Comparison of ENCODE assay signal across 26 cellular contexts in the genomic region with DNA sequence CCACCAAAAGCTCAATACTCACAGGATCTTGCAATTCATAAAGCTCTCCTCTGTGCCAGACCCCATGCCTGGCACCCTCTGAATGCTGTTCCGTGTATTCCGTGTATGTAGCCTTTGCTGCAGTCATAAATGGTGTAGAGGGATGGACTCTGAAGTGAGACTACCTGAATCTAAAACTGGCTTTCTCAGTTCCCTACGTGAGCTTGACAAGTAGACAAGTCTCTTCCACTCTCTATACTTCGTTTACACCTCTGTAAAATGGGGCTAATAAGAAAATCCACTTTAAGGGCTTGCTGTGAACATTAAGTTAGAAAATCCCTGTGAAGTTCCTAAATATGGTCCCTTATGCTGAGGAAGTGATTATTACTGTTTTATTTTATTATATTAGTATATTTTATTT. TPM values are rescaled to one million over a fixed set of nuclear protein-coding genes. Genes with fewer than 3 reads are reported as not detected.
DNase-seq lines count a peak whose midpoint lies in the region; ATAC-seq, FAIRE-seq and TF ChIP-seq lines count a peak whose summit lies in the region.
"Had no signal": no experiment of that assay in that cellular context is flagged by ENCODE, and none has a peak within 500 bp of the region (broad histone marks: within the 10 kb centered on the region; RNA-seq: fewer than 3 reads in every experiment).

No MANE protein-coding gene starts in this region.

- no peak overlapping the region for H3K9ac ChIP-seq in SU-DHL-6 (ENCODE audit: low read length)

- H3K4me3 Mint-ChIP-seq in activated T-cell treated with anti-CD3 and anti-CD28 coated beads, Interleukin-2, amount 50 U/mL, for 24 hours = no peak overlapping the region
- H3K4me3 Mint-ChIP-seq in stimulated activated naive B cell treated with anti-CD40 and anti-IgM and Interleukin-4, amounts not matched to agents 10 μg/mL and 1 μg/mL and 100 μg/mL, for 72 hours = peak overlapping the region; percentile 2 to 5
- H3K4me3 Mint-ChIP-seq: CD14-positive monocyte; dendritic cell treated with granulocyte-macrophage colony-stimulating factor and Interleukin-4, amounts not matched to agents 40 ng/mL and 50 ng/mL, for 4 days had no signal

- no peak overlapping the region for H2AFZ ChIP-seq in SU-DHL-6 (ENCODE audit: low read depth, low read length, severe bottlenecking)

- no peak for ATAC-seq in stimulated activated naive B cell treated with anti-CD40 and anti-IgM and Interleukin-4, amounts not matched to agents 10 μg/mL and 1 μg/mL and 100 μg/mL, for 72 hours (replicated peaks)
- ATAC-seq in GM21786 (IDR thresholded peaks at IDR 0.05; ENCODE audit: unreplicated experiment) = no peak
- no peak for ATAC-seq in esophagus mucosa
- ATAC-seq: gastroesophageal sphincter, upper lobe of right lung had no signal

- FAIRE-seq in RCC 7860 (lab: Jason Lieb, UNC) = no peak

- 0 out of 2 replicates have a peak, but pooled peaks cover 3% of the 10 kb centered on the region for H4K20me1 ChIP-seq in SU-DHL-6 (ENCODE audit: low read depth, low read length)

- peaks cover 38% of the 10 kb centered on the region for H3F3A ChIP-seq in SU-DHL-6 (ENCODE audit: insufficient read depth)

- no peaks in the 10 kb centered on the region for H3K27me3 ChIP-seq in SU-DHL-6 (ENCODE audit: low read length)
- H3K27me3 ChIP-seq: breast epithelium, right atrium auricular region had no signal

- no peaks in the 10 kb centered on the region for H3K9me2 ChIP-seq in SU-DHL-6 (replicated peaks; ENCODE audit: insufficient read depth, low read length)

- no peak for TF ChIP-seq CTCF in GM20000 (IDR thresholded peaks at IDR 0.05; ENCODE audit: extremely low read depth, missing control alignments)
- no peak for TF ChIP-seq CTCF in SU-DHL-6 (IDR thresholded peaks at IDR 0.05; ENCODE audit: insufficient read depth, low read length, poor library complexity, severe bottlenecking)

- peaks cover 76% of the 10 kb centered on the region for H3K4me1 Mint-ChIP-seq in activated T-cell treated with anti-CD3 and anti-CD28 coated beads, Interleukin-2, amount 50 U/mL, for 24 hours (ENCODE audit: low read depth)
- peaks cover 49 to 86% of the 10 kb centered on the region in 2 donors for H3K4me1 Mint-ChIP-seq in stimulated activated naive B cell treated with anti-CD40 and anti-IgM and Interleukin-4, amounts not matched to agents 10 μg/mL and 1 μg/mL and 100 μg/mL, for 72 hours

- H3K27me3 Mint-ChIP-seq in activated T-cell treated with anti-CD3 and anti-CD28 coated beads, Interleukin-2, amount 50 U/mL, for 24 hours = no peaks in the 10 kb centered on the region
- no peaks in the 10 kb centered on the region for H3K27me3 Mint-ChIP-seq in stimulated activated naive B cell treated with anti-CD40 and anti-IgM and Interleukin-4, amounts not matched to agents 10 μg/mL and 1 μg/mL and 100 μg/mL, for 72 hours
- H3K27me3 Mint-ChIP-seq: dendritic cell treated with granulocyte-macrophage colony-stimulating factor and Interleukin-4, amounts not matched to agents 40 ng/mL and 50 ng/mL, for 4 days had no signal

- no peak overlapping the region for H3K4me3 ChIP-seq in SU-DHL-6 (ENCODE audit: insufficient read depth, low read length, poor library complexity, severe bottlenecking)
- H3K4me3 ChIP-seq: breast epithelium, gastroesophageal sphincter, left ventricle myocardium inferior, right atrium auricular region, stomach, upper lobe of right lung had no signal

- peaks cover 17% of the 10 kb centered on the region for H3K36me3 ChIP-seq in SU-DHL-6 (ENCODE audit: low read length)
- H3K36me3 ChIP-seq: breast epithelium, gastroesophageal sphincter, left ventricle myocardium inferior, right atrium auricular region, stomach, upper lobe of right lung had no signal

- H3K9me3 Mint-ChIP-seq in activated T-cell treated with anti-CD3 and anti-CD28 coated beads, Interleukin-2, amount 50 U/mL, for 24 hours = peaks cover 2% of the 10 kb centered on the region
- H3K9me3 Mint-ChIP-seq in stimulated activated naive B cell treated with anti-CD40 and anti-IgM and Interleukin-4, amounts not matched to agents 10 μg/mL and 1 μg/mL and 100 μg/mL, for 72 hours = no peaks in the 10 kb centered on the region
- H3K9me3 Mint-ChIP-seq: CD14-positive monocyte; dendritic cell treated with granulocyte-macrophage colony-stimulating factor and Interleukin-4, amounts not matched to agents 40 ng/mL and 50 ng/mL, for 4 days had no signal

- peak overlapping the region; percentile 69 for H3K27ac ChIP-seq in SU-DHL-6 (ENCODE audit: low read depth, low read length)
- H3K27ac ChIP-seq: breast epithelium, gastroesophageal sphincter, left ventricle myocardium inferior, right atrium auricular region, stomach, upper lobe of right lung had no signal

- no peak for DNase-seq in activated T-cell treated with anti-CD3 and anti-CD28 coated beads, Interleukin-2, amount 50 U/mL, for 24 hours
- DNase-seq in activated T-cell treated with anti-CD3 and anti-CD28 coated beads, Interleukin-2, amount 50 U/mL, for 1 hour = no peak
- DNase-seq in GM20000 (ENCODE audit: low spot score) (peak; percentile 65), RCC 7860 (ENCODE audit: low spot score) (no peak)
- no peak for DNase-seq in stimulated activated naive B cell treated with anti-CD40 and anti-IgM and Interleukin-4, amounts not matched to agents 10 μg/mL and 1 μg/mL and 100 μg/mL, for 72 hours
- DNase-seq: activated CD4-positive, alpha-beta T cell treated with anti-CD3 and anti-CD28 coated beads for 4 hours; DND-41; left ventricle myocardium inferior; NCI-H1694 treated with DMSO at 0.1 percent for 48 hours; NCI-H446; nucleus accumbens; SIG-M5; stimulated activated CD4-positive, alpha-beta T cell treated with anti-CD3 and anti-CD28 coated beads, Interleukin-15, amount 100 ng/mL, for 24 hours; stomach; T1000; upper lobe of right lung had no signal

- H3K27ac Mint-ChIP-seq in activated T-cell treated with anti-CD3 and anti-CD28 coated beads, Interleukin-2, amount 50 U/mL, for 24 hours = peak overlapping the region; percentile 55
- H3K27ac Mint-ChIP-seq in stimulated activated naive B cell treated with anti-CD40 and anti-IgM and Interleukin-4, amounts not matched to agents 10 μg/mL and 1 μg/mL and 100 μg/mL, for 72 hours = peak overlapping the region; percentile 76
- H3K27ac Mint-ChIP-seq: CD14-positive monocyte; dendritic cell treated with granulocyte-macrophage colony-stimulating factor and Interleukin-4, amounts not matched to agents 40 ng/mL and 50 ng/mL, for 4 days had no signal

- H3K36me3 Mint-ChIP-seq in activated T-cell treated with anti-CD3 and anti-CD28 coated beads, Interleukin-2, amount 50 U/mL, for 24 hours (ENCODE audit: low read depth) = peaks cover 87% of the 10 kb centered on the region
- H3K36me3 Mint-ChIP-seq in stimulated activated naive B cell treated with anti-CD40 and anti-IgM and Interleukin-4, amounts not matched to agents 10 μg/mL and 1 μg/mL and 100 μg/mL, for 72 hours = peaks cover 38 to 51% of the 10 kb centered on the region in 2 donors

- H3K9me3 ChIP-seq in SU-DHL-6 (ENCODE audit: insufficient read depth, low read length) = no peaks in the 10 kb centered on the region
- H3K9me3 ChIP-seq: breast epithelium, gastroesophageal sphincter, left ventricle myocardium inferior, right atrium auricular region, stomach, upper lobe of right lung had no signal

- peaks cover 89% of the 10 kb centered on the region for H3K79me2 ChIP-seq in SU-DHL-6 (ENCODE audit: insufficient read depth, low read length)

- peak overlapping the region; percentile 3 for H3K4me2 ChIP-seq in SU-DHL-6 (ENCODE audit: low read depth, low read length, poor library complexity, severe bottlenecking)

RNA-seq across cellular contexts. Expression of a gene that starts 31.5 kb away (rescaled TPM):
- total RNA-seq in esophagus mucosa = 2.3 TPM
- total RNA-seq: epithelial cell of proximal tubule, MCF 10A had no signal
